In genomic region chr19:51688665-51689571, GRCh38 we compare ENCODE assay signal across 2 cellular contexts.
A peak's percentile ranks its signal among the peaks of the same experiment; 100 is the strongest.
TF ChIP-seq lines count a peak whose summit lies in the region.

No MANE protein-coding gene starts in this region.

TF ChIP-seq in SK-N-SH, 30 proteins besides CTCF, POLR2A, EP300 and RAD21:
- TF ChIP-seq YY1 (IDR thresholded peaks at IDR 0.05; ENCODE audit: low read depth): no peak
- TF ChIP-seq FOSL2 (IDR thresholded peaks at IDR 0.05; ENCODE audit: borderline replicate concordance, low read depth): no peak
- no peak for TF ChIP-seq FOXM1 (IDR thresholded peaks at IDR 0.05; ENCODE audit: low read depth)
- TF ChIP-seq, protein P1, sequence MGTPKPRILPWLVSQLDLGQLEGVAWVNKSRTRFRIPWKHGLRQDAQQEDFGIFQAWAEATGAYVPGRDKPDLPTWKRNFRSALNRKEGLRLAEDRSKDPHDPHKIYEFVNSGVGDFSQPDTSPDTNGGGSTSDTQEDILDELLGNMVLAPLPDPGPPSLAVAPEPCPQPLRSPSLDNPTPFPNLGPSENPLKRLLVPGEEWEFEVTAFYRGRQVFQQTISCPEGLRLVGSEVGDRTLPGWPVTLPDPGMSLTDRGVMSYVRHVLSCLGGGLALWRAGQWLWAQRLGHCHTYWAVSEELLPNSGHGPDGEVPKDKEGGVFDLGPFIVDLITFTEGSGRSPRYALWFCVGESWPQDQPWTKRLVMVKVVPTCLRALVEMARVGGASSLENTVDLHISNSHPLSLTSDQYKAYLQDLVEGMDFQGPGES (IDR thresholded peaks at IDR 0.05; ENCODE audit: low read depth, low read length): no peak
- TF ChIP-seq SIN3A (IDR thresholded peaks at IDR 0.05; ENCODE audit: borderline replicate concordance, low read depth, low read length): peak; percentile 73; the same call in 1 of the 2 replicates
- no peak for TF ChIP-seq NRF1 (IDR thresholded peaks at IDR 0.05; ENCODE audit: low read depth, low read length)
- no peak for TF ChIP-seq FOXJ3 (CRISPR knock-in tag; IDR thresholded peaks at IDR 0.05)
- TF ChIP-seq ELF1 (IDR thresholded peaks at IDR 0.05): no peak
- peak; percentile 88 for TF ChIP-seq NFIC (IDR thresholded peaks at IDR 0.05; ENCODE audit: borderline replicate concordance)
- TF ChIP-seq GATA2 (CRISPR knock-in tag; IDR thresholded peaks at IDR 0.05): no peak
- TF ChIP-seq MAX (IDR thresholded peaks at IDR 0.05; ENCODE audit: low read depth): peak; percentile 22; the same call in 1 of the 2 replicates
- no peak for TF ChIP-seq SMC3 (IDR thresholded peaks at IDR 0.05; ENCODE audit: low read depth, low read length)
- TF ChIP-seq RCOR1 (IDR thresholded peaks at IDR 0.05; ENCODE audit: low read length): 0 out of 2 replicates have a peak, but pooled peaks have one; percentile 10
- no peak for TF ChIP-seq MXI1 (IDR thresholded peaks at IDR 0.05; ENCODE audit: low read depth, low read length)
- no peak; the same call in 1 of the 2 replicates for TF ChIP-seq POLR2AphosphoS5 (IDR thresholded peaks at IDR 0.05; ENCODE audit: low read depth, low read length)
- peak; percentile 7; the same call in 1 of the 2 replicates for TF ChIP-seq TCF12 (IDR thresholded peaks at IDR 0.05)

TF ChIP-seq in HepG2, 621 proteins besides CTCF, POLR2A, EP300 and RAD21 (continues in another document):
- no peak for TF ChIP-seq NONO (IDR thresholded peaks at IDR 0.05)
- no peak for TF ChIP-seq NONO (CRISPR knock-in tag; conservative IDR thresholded peaks at IDR 0.05)
- TF ChIP-seq ZMYM4 (CRISPR knock-in tag; IDR thresholded peaks at IDR 0.05): no peak
- TF ChIP-seq MAZ (IDR thresholded peaks at IDR 0.05; ENCODE audit: borderline replicate concordance, low read depth, low read length): 0 out of 2 replicates have a peak, but pooled peaks have one; percentile 49
- TF ChIP-seq MAZ (CRISPR knock-in tag; IDR thresholded peaks at IDR 0.05; ENCODE audit: low read depth): 0 out of 2 replicates have a peak, but pooled peaks have one; percentile 18
- no peak for TF ChIP-seq GPN1 (CRISPR knock-in tag; IDR thresholded peaks at IDR 0.05; ENCODE audit: borderline replicate concordance)
- TF ChIP-seq CHD4 (IDR thresholded peaks at IDR 0.05; ENCODE audit: borderline replicate concordance, low read length): no peak
- no peak for TF ChIP-seq ZNF451 (CRISPR knock-in tag; IDR thresholded peaks at IDR 0.05)
- TF ChIP-seq AFF4 (CRISPR knock-in tag; IDR thresholded peaks at IDR 0.05): no peak
- TF ChIP-seq PHF8 (CRISPR knock-in tag; IDR thresholded peaks at IDR 0.05): peak; percentile 29; the same call in 1 of the 2 replicates
- TF ChIP-seq SRSF1 (optimal IDR thresholded peaks at IDR 0.05; ENCODE audit: low read depth, low read length): no peak
- TF ChIP-seq PITX1 (CRISPR knock-in tag; IDR thresholded peaks at IDR 0.05): no peak
- no peak for TF ChIP-seq JUND (CRISPR knock-in tag; IDR thresholded peaks at IDR 0.05)
- TF ChIP-seq ZNF678 (CRISPR knock-in tag; IDR thresholded peaks at IDR 0.05): no peak
- TF ChIP-seq HOXA5 (CRISPR knock-in tag; IDR thresholded peaks at IDR 0.05): 0 out of 2 replicates have a peak, but pooled peaks have one; percentile 12
- no peak for TF ChIP-seq ZNF570 (CRISPR knock-in tag; IDR thresholded peaks at IDR 0.05; ENCODE audit: borderline replicate concordance)
- no peak for TF ChIP-seq CEBPZ (IDR thresholded peaks at IDR 0.05; ENCODE audit: low read length)
- TF ChIP-seq ATF3 (CRISPR knock-in tag; IDR thresholded peaks at IDR 0.05): no peak
- TF ChIP-seq GZF1 (CRISPR knock-in tag; IDR thresholded peaks at IDR 0.05): no peak
- TF ChIP-seq GTF3A (CRISPR knock-in tag; conservative IDR thresholded peaks at IDR 0.05): no peak
- TF ChIP-seq FOXK2 (IDR thresholded peaks at IDR 0.05): no peak
- TF ChIP-seq REL (CRISPR knock-in tag; conservative IDR thresholded peaks at IDR 0.05): no peak
- TF ChIP-seq PAXIP1 (CRISPR knock-in tag; conservative IDR thresholded peaks at IDR 0.05): no peak
- 0 out of 2 replicates have a peak, but pooled peaks have one; percentile 9 for TF ChIP-seq ELF3 (CRISPR knock-in tag; IDR thresholded peaks at IDR 0.05)
- TF ChIP-seq, protein P2, sequence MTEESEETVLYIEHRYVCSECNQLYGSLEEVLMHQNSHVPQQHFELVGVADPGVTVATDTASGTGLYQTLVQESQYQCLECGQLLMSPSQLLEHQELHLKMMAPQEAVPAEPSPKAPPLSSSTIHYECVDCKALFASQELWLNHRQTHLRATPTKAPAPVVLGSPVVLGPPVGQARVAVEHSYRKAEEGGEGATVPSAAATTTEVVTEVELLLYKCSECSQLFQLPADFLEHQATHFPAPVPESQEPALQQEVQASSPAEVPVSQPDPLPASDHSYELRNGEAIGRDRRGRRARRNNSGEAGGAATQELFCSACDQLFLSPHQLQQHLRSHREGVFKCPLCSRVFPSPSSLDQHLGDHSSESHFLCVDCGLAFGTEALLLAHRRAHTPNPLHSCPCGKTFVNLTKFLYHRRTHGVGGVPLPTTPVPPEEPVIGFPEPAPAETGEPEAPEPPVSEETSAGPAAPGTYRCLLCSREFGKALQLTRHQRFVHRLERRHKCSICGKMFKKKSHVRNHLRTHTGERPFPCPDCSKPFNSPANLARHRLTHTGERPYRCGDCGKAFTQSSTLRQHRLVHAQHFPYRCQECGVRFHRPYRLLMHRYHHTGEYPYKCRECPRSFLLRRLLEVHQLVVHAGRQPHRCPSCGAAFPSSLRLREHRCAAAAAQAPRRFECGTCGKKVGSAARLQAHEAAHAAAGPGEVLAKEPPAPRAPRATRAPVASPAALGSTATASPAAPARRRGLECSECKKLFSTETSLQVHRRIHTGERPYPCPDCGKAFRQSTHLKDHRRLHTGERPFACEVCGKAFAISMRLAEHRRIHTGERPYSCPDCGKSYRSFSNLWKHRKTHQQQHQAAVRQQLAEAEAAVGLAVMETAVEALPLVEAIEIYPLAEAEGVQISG (CRISPR knock-in tag; IDR thresholded peaks at IDR 0.05): no peak
- TF ChIP-seq DMAP1 (CRISPR knock-in tag; IDR thresholded peaks at IDR 0.05): no peak
- TF ChIP-seq MIER3 (CRISPR knock-in tag; IDR thresholded peaks at IDR 0.05; ENCODE audit: borderline replicate concordance): no peak
- TF ChIP-seq ZNF652 (CRISPR knock-in tag; IDR thresholded peaks at IDR 0.05; ENCODE audit: borderline replicate concordance, low read depth): no peak
- peak; percentile 56; the same call in 1 of the 2 replicates for TF ChIP-seq ZNF512 (CRISPR knock-in tag; IDR thresholded peaks at IDR 0.05)
- TF ChIP-seq ARHGAP35 (CRISPR knock-in tag; IDR thresholded peaks at IDR 0.05; ENCODE audit: borderline replicate concordance): no peak
- TF ChIP-seq ZNF770 (CRISPR knock-in tag; IDR thresholded peaks at IDR 0.05): 0 out of 2 replicates have a peak, but pooled peaks have one; percentile 19
- TF ChIP-seq KAT8 (CRISPR knock-in tag; IDR thresholded peaks at IDR 0.05): peak; percentile 10; the same call in 1 of the 2 replicates
